In the genomic region with DNA sequence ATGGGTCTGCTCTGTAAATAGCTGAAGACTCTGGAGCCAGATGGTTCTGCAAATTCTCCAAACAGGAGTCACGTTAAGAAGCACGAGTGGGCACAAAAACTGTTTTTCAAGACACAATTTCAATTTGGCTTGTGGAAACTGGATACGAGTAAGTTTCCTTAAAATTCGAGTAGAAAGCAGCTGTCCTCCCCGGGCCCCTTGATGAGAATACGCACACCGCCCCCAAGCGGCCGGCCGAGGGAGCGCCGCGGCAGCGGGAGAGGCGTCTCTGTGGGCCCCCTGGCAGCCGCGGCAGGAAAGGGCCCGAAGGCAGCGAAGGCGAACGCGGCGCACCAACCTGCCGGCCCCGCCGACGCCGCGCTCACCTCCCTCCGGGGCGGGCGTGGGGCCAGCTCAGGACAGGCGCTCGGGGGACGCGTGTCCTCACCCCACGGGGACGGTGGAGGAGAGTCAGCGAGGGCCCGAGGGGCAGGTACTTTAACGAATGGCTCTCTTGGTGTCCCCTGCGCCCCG, we compare ENCODE assay signal across 1 cellular context.
TF ChIP-seq lines count a peak whose summit lies in the region.

No MANE protein-coding gene starts in this region.

TF ChIP-seq in HepG2, 621 proteins besides CTCF, POLR2A, EP300 and RAD21 (continued from another document and continues in another):
- TF ChIP-seq, protein P1, sequence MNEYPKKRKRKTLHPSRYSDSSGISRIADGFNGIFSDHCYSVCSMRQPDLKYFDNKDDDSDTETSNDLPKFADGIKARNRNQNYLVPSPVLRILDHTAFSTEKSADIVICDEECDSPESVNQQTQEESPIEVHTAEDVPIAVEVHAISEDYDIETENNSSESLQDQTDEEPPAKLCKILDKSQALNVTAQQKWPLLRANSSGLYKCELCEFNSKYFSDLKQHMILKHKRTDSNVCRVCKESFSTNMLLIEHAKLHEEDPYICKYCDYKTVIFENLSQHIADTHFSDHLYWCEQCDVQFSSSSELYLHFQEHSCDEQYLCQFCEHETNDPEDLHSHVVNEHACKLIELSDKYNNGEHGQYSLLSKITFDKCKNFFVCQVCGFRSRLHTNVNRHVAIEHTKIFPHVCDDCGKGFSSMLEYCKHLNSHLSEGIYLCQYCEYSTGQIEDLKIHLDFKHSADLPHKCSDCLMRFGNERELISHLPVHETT (CRISPR knock-in tag; conservative IDR thresholded peaks at IDR 0.05), result no peak
- TF ChIP-seq, protein P2, sequence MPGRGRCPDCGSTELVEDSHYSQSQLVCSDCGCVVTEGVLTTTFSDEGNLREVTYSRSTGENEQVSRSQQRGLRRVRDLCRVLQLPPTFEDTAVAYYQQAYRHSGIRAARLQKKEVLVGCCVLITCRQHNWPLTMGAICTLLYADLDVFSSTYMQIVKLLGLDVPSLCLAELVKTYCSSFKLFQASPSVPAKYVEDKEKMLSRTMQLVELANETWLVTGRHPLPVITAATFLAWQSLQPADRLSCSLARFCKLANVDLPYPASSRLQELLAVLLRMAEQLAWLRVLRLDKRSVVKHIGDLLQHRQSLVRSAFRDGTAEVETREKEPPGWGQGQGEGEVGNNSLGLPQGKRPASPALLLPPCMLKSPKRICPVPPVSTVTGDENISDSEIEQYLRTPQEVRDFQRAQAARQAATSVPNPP (CRISPR knock-in tag; IDR thresholded peaks at IDR 0.05), result peak; percentile 38; the same call in 1 of the 2 replicates
- TF ChIP-seq ZMYM2 (CRISPR knock-in tag; IDR thresholded peaks at IDR 0.05) (no peak), RFX5 (IDR thresholded peaks at IDR 0.05; ENCODE audit: low read depth, low read length) (no peak), HOXD1 (CRISPR knock-in tag; IDR thresholded peaks at IDR 0.05) (no peak), SRSF9 (IDR thresholded peaks at IDR 0.05; ENCODE audit: borderline replicate concordance, insufficient read depth, low read depth, low read length, poor library complexity, severe bottlenecking) (no peak), KDM3A (CRISPR knock-in tag; IDR thresholded peaks at IDR 0.05; ENCODE audit: low read depth) (no peak; the same call in 1 of the 2 replicates), SAP130 (CRISPR knock-in tag; IDR thresholded peaks at IDR 0.05; ENCODE audit: low read depth) (no peak; the same call in 1 of the 2 replicates), SMC3 (IDR thresholded peaks at IDR 0.05; ENCODE audit: low read length) (peak; percentile 58; the same call in 1 of the 2 replicates), ZFP36L1 (CRISPR knock-in tag; IDR thresholded peaks at IDR 0.05) (no peak), WIZ (CRISPR knock-in tag; IDR thresholded peaks at IDR 0.05) (no peak), POLR2AphosphoS5 (IDR thresholded peaks at IDR 0.05; ENCODE audit: low read depth, low read length) (no peak), SAFB2 (CRISPR knock-in tag; IDR thresholded peaks at IDR 0.05; ENCODE audit: borderline replicate concordance, low read depth) (no peak), ZNF354B (CRISPR knock-in tag; IDR thresholded peaks at IDR 0.05) (no peak), TGIF2 (CRISPR knock-in tag; IDR thresholded peaks at IDR 0.05) (no peak), ZBTB7B (CRISPR knock-in tag; IDR thresholded peaks at IDR 0.05) (no peak), RXRA (CRISPR knock-in tag; IDR thresholded peaks at IDR 0.05) (no peak), ZNF577 (CRISPR knock-in tag; IDR thresholded peaks at IDR 0.05; ENCODE audit: borderline replicate concordance, low read depth) (no peak), RAD51 (IDR thresholded peaks at IDR 0.05; ENCODE audit: borderline replicate concordance) (no peak), ZNF17 (CRISPR knock-in tag; IDR thresholded peaks at IDR 0.05) (no peak), ZNF160 (CRISPR knock-in tag; IDR thresholded peaks at IDR 0.05) (no peak), SP5 (CRISPR knock-in tag; IDR thresholded peaks at IDR 0.05; ENCODE audit: borderline replicate concordance, low read depth) (no peak), NAIF1 (CRISPR knock-in tag; IDR thresholded peaks at IDR 0.05; ENCODE audit: borderline replicate concordance) (0 out of 2 replicates have a peak, but pooled peaks have one; percentile 10), MXI1 (IDR thresholded peaks at IDR 0.05; ENCODE audit: borderline replicate concordance, low read depth, low read length) (no peak), ZNF296 (CRISPR knock-in tag; conservative IDR thresholded peaks at IDR 0.05) (no peak), AGO1 (IDR thresholded peaks at IDR 0.05; ENCODE audit: low read depth, low read length, poor library complexity, severe bottlenecking) (peak; percentile 21), FOSL1 (CRISPR knock-in tag; IDR thresholded peaks at IDR 0.05; ENCODE audit: borderline replicate concordance) (no peak), MAZ (IDR thresholded peaks at IDR 0.05; ENCODE audit: borderline replicate concordance, low read depth, low read length) (0 out of 2 replicates have a peak, but pooled peaks have one; percentile 46), MAZ (CRISPR knock-in tag; IDR thresholded peaks at IDR 0.05; ENCODE audit: low read depth) (no peak), CC2D1A (CRISPR knock-in tag; IDR thresholded peaks at IDR 0.05) (0 out of 2 replicates have a peak, but pooled peaks have one; percentile 45)
- TF ChIP-seq, protein P3, sequence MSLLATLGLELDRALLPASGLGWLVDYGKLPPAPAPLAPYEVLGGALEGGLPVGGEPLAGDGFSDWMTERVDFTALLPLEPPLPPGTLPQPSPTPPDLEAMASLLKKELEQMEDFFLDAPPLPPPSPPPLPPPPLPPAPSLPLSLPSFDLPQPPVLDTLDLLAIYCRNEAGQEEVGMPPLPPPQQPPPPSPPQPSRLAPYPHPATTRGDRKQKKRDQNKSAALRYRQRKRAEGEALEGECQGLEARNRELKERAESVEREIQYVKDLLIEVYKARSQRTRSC (CRISPR knock-in tag; IDR thresholded peaks at IDR 0.05; ENCODE audit: low read depth), result peak; percentile 11; the same call in 1 of the 2 replicates
- TF ChIP-seq, protein P4, sequence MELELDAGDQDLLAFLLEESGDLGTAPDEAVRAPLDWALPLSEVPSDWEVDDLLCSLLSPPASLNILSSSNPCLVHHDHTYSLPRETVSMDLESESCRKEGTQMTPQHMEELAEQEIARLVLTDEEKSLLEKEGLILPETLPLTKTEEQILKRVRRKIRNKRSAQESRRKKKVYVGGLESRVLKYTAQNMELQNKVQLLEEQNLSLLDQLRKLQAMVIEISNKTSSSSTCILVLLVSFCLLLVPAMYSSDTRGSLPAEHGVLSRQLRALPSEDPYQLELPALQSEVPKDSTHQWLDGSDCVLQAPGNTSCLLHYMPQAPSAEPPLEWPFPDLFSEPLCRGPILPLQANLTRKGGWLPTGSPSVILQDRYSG (CRISPR knock-in tag; IDR thresholded peaks at IDR 0.05), result no peak
- TF ChIP-seq, protein P5, sequence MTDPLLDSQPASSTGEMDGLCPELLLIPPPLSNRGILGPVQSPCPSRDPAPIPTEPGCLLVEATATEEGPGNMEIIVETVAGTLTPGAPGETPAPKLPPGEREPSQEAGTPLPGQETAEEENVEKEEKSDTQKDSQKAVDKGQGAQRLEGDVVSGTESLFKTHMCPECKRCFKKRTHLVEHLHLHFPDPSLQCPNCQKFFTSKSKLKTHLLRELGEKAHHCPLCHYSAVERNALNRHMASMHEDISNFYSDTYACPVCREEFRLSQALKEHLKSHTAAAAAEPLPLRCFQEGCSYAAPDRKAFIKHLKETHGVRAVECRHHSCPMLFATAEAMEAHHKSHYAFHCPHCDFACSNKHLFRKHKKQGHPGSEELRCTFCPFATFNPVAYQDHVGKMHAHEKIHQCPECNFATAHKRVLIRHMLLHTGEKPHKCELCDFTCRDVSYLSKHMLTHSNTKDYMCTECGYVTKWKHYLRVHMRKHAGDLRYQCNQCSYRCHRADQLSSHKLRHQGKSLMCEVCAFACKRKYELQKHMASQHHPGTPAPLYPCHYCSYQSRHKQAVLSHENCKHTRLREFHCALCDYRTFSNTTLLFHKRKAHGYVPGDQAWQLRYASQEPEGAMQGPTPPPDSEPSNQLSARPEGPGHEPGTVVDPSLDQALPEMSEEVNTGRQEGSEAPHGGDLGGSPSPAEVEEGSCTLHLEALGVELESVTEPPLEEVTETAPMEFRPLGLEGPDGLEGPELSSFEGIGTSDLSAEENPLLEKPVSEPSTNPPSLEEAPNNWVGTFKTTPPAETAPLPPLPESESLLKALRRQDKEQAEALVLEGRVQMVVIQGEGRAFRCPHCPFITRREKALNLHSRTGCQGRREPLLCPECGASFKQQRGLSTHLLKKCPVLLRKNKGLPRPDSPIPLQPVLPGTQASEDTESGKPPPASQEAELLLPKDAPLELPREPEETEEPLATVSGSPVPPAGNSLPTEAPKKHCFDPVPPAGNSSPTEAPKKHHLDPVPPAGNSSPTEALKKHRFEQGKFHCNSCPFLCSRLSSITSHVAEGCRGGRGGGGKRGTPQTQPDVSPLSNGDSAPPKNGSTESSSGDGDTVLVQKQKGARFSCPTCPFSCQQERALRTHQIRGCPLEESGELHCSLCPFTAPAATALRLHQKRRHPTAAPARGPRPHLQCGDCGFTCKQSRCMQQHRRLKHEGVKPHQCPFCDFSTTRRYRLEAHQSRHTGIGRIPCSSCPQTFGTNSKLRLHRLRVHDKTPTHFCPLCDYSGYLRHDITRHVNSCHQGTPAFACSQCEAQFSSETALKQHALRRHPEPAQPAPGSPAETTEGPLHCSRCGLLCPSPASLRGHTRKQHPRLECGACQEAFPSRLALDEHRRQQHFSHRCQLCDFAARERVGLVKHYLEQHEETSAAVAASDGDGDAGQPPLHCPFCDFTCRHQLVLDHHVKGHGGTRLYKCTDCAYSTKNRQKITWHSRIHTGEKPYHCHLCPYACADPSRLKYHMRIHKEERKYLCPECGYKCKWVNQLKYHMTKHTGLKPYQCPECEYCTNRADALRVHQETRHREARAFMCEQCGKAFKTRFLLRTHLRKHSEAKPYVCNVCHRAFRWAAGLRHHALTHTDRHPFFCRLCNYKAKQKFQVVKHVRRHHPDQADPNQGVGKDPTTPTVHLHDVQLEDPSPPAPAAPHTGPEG (CRISPR knock-in tag; IDR thresholded peaks at IDR 0.05), result no peak
- TF ChIP-seq, protein P6, sequence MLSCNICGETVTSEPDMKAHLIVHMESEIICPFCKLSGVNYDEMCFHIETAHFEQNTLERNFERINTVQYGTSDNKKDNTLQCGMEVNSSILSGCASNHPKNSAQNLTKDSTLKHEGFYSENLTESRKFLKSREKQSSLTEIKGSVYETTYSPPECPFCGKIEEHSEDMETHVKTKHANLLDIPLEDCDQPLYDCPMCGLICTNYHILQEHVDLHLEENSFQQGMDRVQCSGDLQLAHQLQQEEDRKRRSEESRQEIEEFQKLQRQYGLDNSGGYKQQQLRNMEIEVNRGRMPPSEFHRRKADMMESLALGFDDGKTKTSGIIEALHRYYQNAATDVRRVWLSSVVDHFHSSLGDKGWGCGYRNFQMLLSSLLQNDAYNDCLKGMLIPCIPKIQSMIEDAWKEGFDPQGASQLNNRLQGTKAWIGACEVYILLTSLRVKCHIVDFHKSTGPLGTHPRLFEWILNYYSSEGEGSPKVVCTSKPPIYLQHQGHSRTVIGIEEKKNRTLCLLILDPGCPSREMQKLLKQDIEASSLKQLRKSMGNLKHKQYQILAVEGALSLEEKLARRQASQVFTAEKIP (CRISPR knock-in tag; IDR thresholded peaks at IDR 0.05; ENCODE audit: borderline replicate concordance), result no peak
- TF ChIP-seq, protein P7, sequence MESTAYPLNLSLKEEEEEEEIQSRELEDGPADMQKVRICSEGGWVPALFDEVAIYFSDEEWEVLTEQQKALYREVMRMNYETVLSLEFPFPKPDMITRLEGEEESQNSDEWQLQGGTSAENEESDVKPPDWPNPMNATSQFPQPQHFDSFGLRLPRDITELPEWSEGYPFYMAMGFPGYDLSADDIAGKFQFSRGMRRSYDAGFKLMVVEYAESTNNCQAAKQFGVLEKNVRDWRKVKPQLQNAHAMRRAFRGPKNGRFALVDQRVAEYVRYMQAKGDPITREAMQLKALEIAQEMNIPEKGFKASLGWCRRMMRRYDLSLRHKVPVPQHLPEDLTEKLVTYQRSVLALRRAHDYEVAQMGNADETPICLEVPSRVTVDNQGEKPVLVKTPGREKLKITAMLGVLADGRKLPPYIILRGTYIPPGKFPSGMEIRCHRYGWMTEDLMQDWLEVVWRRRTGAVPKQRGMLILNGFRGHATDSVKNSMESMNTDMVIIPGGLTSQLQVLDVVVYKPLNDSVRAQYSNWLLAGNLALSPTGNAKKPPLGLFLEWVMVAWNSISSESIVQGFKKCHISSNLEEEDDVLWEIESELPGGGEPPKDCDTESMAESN (CRISPR knock-in tag; conservative IDR thresholded peaks at IDR 0.05), result 0 out of 2 replicates have a peak, but pooled peaks have one; percentile 38
- TF ChIP-seq, protein P8, sequence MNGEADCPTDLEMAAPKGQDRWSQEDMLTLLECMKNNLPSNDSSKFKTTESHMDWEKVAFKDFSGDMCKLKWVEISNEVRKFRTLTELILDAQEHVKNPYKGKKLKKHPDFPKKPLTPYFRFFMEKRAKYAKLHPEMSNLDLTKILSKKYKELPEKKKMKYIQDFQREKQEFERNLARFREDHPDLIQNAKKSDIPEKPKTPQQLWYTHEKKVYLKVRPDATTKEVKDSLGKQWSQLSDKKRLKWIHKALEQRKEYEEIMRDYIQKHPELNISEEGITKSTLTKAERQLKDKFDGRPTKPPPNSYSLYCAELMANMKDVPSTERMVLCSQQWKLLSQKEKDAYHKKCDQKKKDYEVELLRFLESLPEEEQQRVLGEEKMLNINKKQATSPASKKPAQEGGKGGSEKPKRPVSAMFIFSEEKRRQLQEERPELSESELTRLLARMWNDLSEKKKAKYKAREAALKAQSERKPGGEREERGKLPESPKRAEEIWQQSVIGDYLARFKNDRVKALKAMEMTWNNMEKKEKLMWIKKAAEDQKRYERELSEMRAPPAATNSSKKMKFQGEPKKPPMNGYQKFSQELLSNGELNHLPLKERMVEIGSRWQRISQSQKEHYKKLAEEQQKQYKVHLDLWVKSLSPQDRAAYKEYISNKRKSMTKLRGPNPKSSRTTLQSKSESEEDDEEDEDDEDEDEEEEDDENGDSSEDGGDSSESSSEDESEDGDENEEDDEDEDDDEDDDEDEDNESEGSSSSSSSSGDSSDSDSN (CRISPR knock-in tag; IDR thresholded peaks at IDR 0.05), result no peak; the same call in 1 of the 2 replicates
- TF ChIP-seq, protein P9, sequence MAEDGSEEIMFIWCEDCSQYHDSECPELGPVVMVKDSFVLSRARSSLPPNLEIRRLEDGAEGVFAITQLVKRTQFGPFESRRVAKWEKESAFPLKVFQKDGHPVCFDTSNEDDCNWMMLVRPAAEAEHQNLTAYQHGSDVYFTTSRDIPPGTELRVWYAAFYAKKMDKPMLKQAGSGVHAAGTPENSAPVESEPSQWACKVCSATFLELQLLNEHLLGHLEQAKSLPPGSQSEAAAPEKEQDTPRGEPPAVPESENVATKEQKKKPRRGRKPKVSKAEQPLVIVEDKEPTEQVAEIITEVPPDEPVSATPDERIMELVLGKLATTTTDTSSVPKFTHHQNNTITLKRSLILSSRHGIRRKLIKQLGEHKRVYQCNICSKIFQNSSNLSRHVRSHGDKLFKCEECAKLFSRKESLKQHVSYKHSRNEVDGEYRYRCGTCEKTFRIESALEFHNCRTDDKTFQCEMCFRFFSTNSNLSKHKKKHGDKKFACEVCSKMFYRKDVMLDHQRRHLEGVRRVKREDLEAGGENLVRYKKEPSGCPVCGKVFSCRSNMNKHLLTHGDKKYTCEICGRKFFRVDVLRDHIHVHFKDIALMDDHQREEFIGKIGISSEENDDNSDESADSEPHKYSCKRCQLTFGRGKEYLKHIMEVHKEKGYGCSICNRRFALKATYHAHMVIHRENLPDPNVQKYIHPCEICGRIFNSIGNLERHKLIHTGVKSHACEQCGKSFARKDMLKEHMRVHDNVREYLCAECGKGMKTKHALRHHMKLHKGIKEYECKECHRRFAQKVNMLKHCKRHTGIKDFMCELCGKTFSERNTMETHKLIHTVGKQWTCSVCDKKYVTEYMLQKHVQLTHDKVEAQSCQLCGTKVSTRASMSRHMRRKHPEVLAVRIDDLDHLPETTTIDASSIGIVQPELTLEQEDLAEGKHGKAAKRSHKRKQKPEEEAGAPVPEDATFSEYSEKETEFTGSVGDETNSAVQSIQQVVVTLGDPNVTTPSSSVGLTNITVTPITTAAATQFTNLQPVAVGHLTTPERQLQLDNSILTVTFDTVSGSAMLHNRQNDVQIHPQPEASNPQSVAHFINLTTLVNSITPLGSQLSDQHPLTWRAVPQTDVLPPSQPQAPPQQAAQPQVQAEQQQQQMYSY (CRISPR knock-in tag; IDR thresholded peaks at IDR 0.05), result no peak
